In genomic region chr3:133792171-133792763, GRCh38 we compare ENCODE assay signal across 15 cellular contexts. TPM values are rescaled to one million over a fixed set of nuclear protein-coding genes. Genes with fewer than 3 reads are reported as not detected.
A peak's percentile ranks its signal among the peaks of the same experiment; 100 is the strongest.
DNase-seq lines count a peak whose midpoint lies in the region; ATAC-seq and TF ChIP-seq lines count a peak whose summit lies in the region.
"Had no signal": no experiment of that assay in that cellular context is flagged by ENCODE, and none has a peak within 500 bp of the region (broad histone marks: within the 10 kb centered on the region; RNA-seq: fewer than 3 reads in every experiment).

No MANE protein-coding gene starts in this region.

- no peak for ATAC-seq in GM21515 (IDR thresholded peaks at IDR 0.05; ENCODE audit: unreplicated experiment)
- ATAC-seq: CD8-positive, alpha-beta T cell had no signal

- no peak overlapping the region for H3K4me3 ChIP-seq in adipocyte (ENCODE audit: low read length)
- no peak overlapping the region for H3K4me3 ChIP-seq in right atrium auricular region
- H3K4me3 ChIP-seq: lung, PC-9 had no signal

- no peak overlapping the region for H3K27ac ChIP-seq in right atrium auricular region
- H3K27ac ChIP-seq: 22Rv1, PC-9 had no signal

- H3K27me3 ChIP-seq in adipocyte (replicated peaks; ENCODE audit: control insufficient read depth, insufficient read depth, low read length) (no peaks in the 10 kb centered on the region), right atrium auricular region (no peaks in the 10 kb centered on the region)

- H3K4me1 ChIP-seq in adipocyte (ENCODE audit: control insufficient read depth, insufficient read depth, low read length) (no peaks in the 10 kb centered on the region), right atrium auricular region (no peaks in the 10 kb centered on the region)

- no peaks in the 10 kb centered on the region for H3K36me3 ChIP-seq in adipocyte (ENCODE audit: control insufficient read depth, insufficient read depth, low read length, severe bottlenecking)
- H3K36me3 ChIP-seq in right atrium auricular region: no peaks in the 10 kb centered on the region

- peaks cover 18% of the 10 kb centered on the region for H3K9me3 ChIP-seq in adipocyte (ENCODE audit: control insufficient read depth, low read length)
- peaks cover 0 to 16% of the 10 kb centered on the region in 2 donors for H3K9me3 ChIP-seq in right atrium auricular region

- no peak overlapping the region for H3K9ac ChIP-seq in adipocyte (ENCODE audit: low read length)

- TF ChIP-seq CTCF in right atrium auricular region (IDR thresholded peaks at IDR 0.05): no peak

- DNase-seq in DMS 273 (lab: John Stamatoyannopoulos, UW; ENCODE audit: unreplicated experiment): peak; percentile 67
- DNase-seq in DMS 273 treated with DMSO at 0.1 percent for 48 hours (lab: John Stamatoyannopoulos, UW): no peak
- peak; percentile 30 for DNase-seq in KBM-7
- DNase-seq in adipocyte (ENCODE audit: low read depth): peak; percentile 5
- DNase-seq in glomerular visceral epithelial cell (ENCODE audit: extremely low spot score): peak; percentile 6
- DNase-seq in T-helper 9 cell: no peak
- no peak for DNase-seq in right atrium auricular region (ENCODE audit: low spot score)
- DNase-seq: activated effector memory CD4-positive, alpha-beta T cell treated with Interleukin-2 at 50 U/mL for 16 hours; aorta; CD8-positive, alpha-beta T cell; MV-4-11; PC-9 had no signal

- in situ Hi-C loops in KBM-7 (cut with MboI; ENCODE audit: low pct_unique_long_range_greater_than_20kb, low sequenced_read_pairs): no loop called here

RNA-seq across cellular contexts. Expression of gene SRPRB, which starts 13.3 kb away (rescaled TPM):
- 10 to 100 TPM; 16.4 to 24.8 TPM for total RNA-seq in right atrium auricular region

RNA-seq across cellular contexts. Expression of gene TF, which starts 46.1 kb away (rescaled TPM):
- 1 to 10 TPM in 1 of 2 donors, not detected in 1; 4.1 TPM for total RNA-seq in right atrium auricular region

Comparison
In these comparisons a context has a peak if more than half of its experiments do, and no peak if none do; other contexts are left out.
1. DNase-seq: peak in DMS 273 (single experiment), KBM-7 (single experiment), adipocyte (single experiment) and glomerular visceral epithelial cell (single experiment); none in DMS 273 treated with DMSO at 0.1 percent for 48 hours (single experiment), T-helper 9 cell (single experiment) and right atrium auricular region (single experiment).